Comparison of ENCODE assay signal across 8 cellular contexts in genomic region chr2:148813603-148814065, GRCh38.
DNase-seq lines count a peak whose midpoint lies in the region; ATAC-seq lines count a peak whose summit lies in the region.

No MANE protein-coding gene starts in this region.

- no peaks in the 10 kb centered on the region for H3K9me3 Mint-ChIP-seq in CD4-positive, alpha-beta memory T cell
- no peaks in the 10 kb centered on the region for H3K9me3 Mint-ChIP-seq in activated T-cell treated with anti-CD3 and anti-CD28 coated beads, Interleukin-2, amount 50 U/mL, for 4 hours

- peaks cover under 1 to 5% of the 10 kb centered on the region in 2 donors for H3K27me3 Mint-ChIP-seq in CD4-positive, alpha-beta memory T cell
- H3K27me3 Mint-ChIP-seq in activated T-cell treated with anti-CD3 and anti-CD28 coated beads, Interleukin-2, amount 50 U/mL, for 4 hours (ENCODE audit: low read depth), result peaks cover 10% of the 10 kb centered on the region

- intact Hi-C loops in CD4-positive, alpha-beta memory T cell (cut with micrococcal nuclease), result loop anchor here (10.0 kb wide), 1 partner anchor 61 kb away; the partner anchor contains the start of gene KIF5C

- CTCF ChIA-PET in CD4-positive, alpha-beta memory T cell (lab: Charles Lee; ENCODE audit: partially characterized antibody), result interaction anchor here (1.0 to 1.6 kb wide), 2 partner anchors 261 to 305 kb away, joined by 3 to 4 read pairs; no protein-coding TSS in a partner anchor

- H3K27ac Mint-ChIP-seq in CD4-positive, alpha-beta memory T cell, result peak overlapping the region; percentile 17 to 80 (median 67)

- no peaks in the 10 kb centered on the region for H3K36me3 Mint-ChIP-seq in CD4-positive, alpha-beta memory T cell
- H3K36me3 Mint-ChIP-seq in activated T-cell treated with anti-CD3 and anti-CD28 coated beads, Interleukin-2, amount 50 U/mL, for 4 hours (ENCODE audit: insufficient read depth), result no peaks in the 10 kb centered on the region

- no peaks in the 10 kb centered on the region for H3K36me3 ChIP-seq in CD4-positive, alpha-beta memory T cell (ENCODE audit: insufficient read depth, low read length)

- peak overlapping the region; percentile 26 to 78 (median 64) for H3K4me3 Mint-ChIP-seq in CD4-positive, alpha-beta memory T cell
- H3K4me3 Mint-ChIP-seq in activated T-cell treated with anti-CD3 and anti-CD28 coated beads, Interleukin-2, amount 50 U/mL, for 4 hours, result peak overlapping the region; percentile 9

- peaks cover 15% of the 10 kb centered on the region for H3K4me1 ChIP-seq in CD4-positive, alpha-beta memory T cell (ENCODE audit: insufficient read depth, low read length)

- peaks cover 14 to 25% (median 19%) of the 10 kb centered on the region in 4 donors for H3K4me1 Mint-ChIP-seq in CD4-positive, alpha-beta memory T cell
- H3K4me1 Mint-ChIP-seq in activated T-cell treated with anti-CD3 and anti-CD28 coated beads, Interleukin-2, amount 50 U/mL, for 4 hours (ENCODE audit: low read depth), result peaks cover 17% of the 10 kb centered on the region

- POLR2A ChIA-PET in CD4-positive, alpha-beta memory T cell (lab: Charles Lee; ENCODE audit: partially characterized antibody), result no interaction called here

- no peaks in the 10 kb centered on the region for H3K9me3 ChIP-seq in CD4-positive, alpha-beta memory T cell (ENCODE audit: control insufficient read depth in 1 of 2, low read length in 2 of 2)

- no peak overlapping the region for H3K27ac ChIP-seq in CD4-positive, alpha-beta memory T cell (ENCODE audit: low read depth, low read length)

- H3K4me3 ChIP-seq in CD4-positive, alpha-beta memory T cell (ENCODE audit: low read length in 2 of 2), result no peak overlapping the region

- peak; percentile 99 for ATAC-seq in GM21367 (IDR thresholded peaks at IDR 0.05; ENCODE audit: unreplicated experiment)
- peak; percentile 99 for ATAC-seq in HG03575 (IDR thresholded peaks at IDR 0.05; ENCODE audit: extremely low read depth, insufficient number of reproducible peaks, low FRiP score, unreplicated experiment)
- ATAC-seq in activated T-cell treated with anti-CD3 and anti-CD28 coated beads, Interleukin-2, amount 50 U/mL, for 4 hours, result peak; percentile 97

- no peaks in the 10 kb centered on the region for H3K27me3 ChIP-seq in CD4-positive, alpha-beta memory T cell (ENCODE audit: insufficient read depth, low read length)

- peak; percentile 54 to 85 (median 63) for DNase-seq in CD4-positive, alpha-beta memory T cell
- peak; percentile 54 for DNase-seq in activated T-cell treated with anti-CD3 and anti-CD28 coated beads, Interleukin-2, amount 50 U/mL, for 4 hours
- peak; percentile 30 to 40 for DNase-seq in stimulated activated CD4-positive, alpha-beta T cell treated with anti-CD3 and anti-CD28 coated beads, Interleukin-15, amount 100 ng/mL, for 1 hour (ENCODE audit: low read depth in 1 of 2, low spot score in 1 of 2)
- DNase-seq in AG08396 (ENCODE audit: low spot score), result no peak
- DNase-seq in NK-92 treated with Interleukin-12 subunit alpha and Interleukin-12 subunit beta, amount 100 ng/mL, for 24 hours (lab: John Stamatoyannopoulos, UW), result no peak
- DNase-seq in nucleus accumbens (lab: John Stamatoyannopoulos, UW), result no peak

Comparison
In these comparisons a context has a peak if more than half of its experiments do, and no peak if none do; other contexts are left out.
1. DNase-seq: peak in CD4-positive, alpha-beta memory T cell (5 of 5), activated T-cell treated with anti-CD3 and anti-CD28 coated beads, Interleukin-2, amount 50 U/mL, for 4 hours (single experiment) and stimulated activated CD4-positive, alpha-beta T cell treated with anti-CD3 and anti-CD28 coated beads, Interleukin-15, amount 100 ng/mL, for 1 hour (2 of 2); none in AG08396 (single experiment), NK-92 treated with Interleukin-12 subunit alpha and Interleukin-12 subunit beta, amount 100 ng/mL, for 24 hours (single experiment) and nucleus accumbens (0 of 56).
2. Peak in every context shown above with its lines, with median percentiles within 50 percentile points of each other: ATAC-seq.